ENCODE assay signal across 11 cellular contexts in the genomic region with DNA sequence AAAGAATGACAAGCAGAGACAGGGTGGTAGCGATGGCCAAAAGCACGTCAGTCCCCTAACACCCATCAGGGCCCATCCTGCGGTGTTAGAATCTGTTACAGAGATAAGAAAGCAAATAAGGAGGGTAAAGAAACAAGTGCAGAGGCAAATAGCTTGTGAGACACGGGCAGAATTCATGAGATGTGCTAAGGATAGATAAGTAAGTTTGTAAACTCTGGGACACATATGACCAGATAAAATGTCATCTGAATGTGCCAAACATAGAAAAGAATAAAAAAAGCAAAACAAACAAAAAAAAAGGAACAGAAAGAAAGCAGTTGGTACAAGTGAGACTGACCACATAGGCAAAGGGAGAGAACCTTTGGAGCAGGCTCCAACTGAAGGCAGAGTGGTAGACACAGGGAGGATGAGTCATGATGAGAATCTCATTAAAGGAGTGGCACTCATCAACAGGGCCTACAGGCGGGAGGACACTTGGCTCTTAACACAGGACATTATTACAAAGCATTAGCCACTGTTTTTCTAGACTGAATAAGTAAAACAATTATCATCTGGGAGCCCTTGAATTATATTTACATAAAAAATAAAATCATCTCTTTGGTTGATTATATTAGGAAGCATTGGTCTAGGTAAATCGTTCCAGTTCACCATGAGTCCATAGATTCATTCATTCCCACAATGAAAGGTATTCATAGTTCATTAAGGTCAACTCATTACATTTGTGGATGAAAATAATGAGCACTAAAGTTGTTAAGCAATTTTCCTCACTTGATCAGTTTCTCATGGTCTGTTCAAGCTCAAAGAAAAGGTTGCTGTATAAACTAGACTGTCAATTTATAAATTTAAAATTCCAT. TPM values are rescaled to one million over a fixed set of nuclear protein-coding genes. Genes with fewer than 3 reads are reported as not detected.
DNase-seq lines count a peak whose midpoint lies in the region; ATAC-seq, FAIRE-seq and TF ChIP-seq lines count a peak whose summit lies in the region.
"Had no signal": no experiment of that assay in that cellular context is flagged by ENCODE, and none has a peak within 500 bp of the region (broad histone marks: within the 10 kb centered on the region; RNA-seq: fewer than 3 reads in every experiment).

No MANE protein-coding gene starts in this region.

- TF ChIP-seq CTCF in bronchial epithelial cell (IDR thresholded peaks at IDR 0.05; ENCODE audit: insufficient read depth, low read length, severe bottlenecking) (no peak), colonic mucosa (IDR thresholded peaks at IDR 0.05) (no peak), WERI-Rb-1 (IDR thresholded peaks at IDR 0.05; ENCODE audit: low read depth, low read length) (no peak)

- intact Hi-C loops in colonic mucosa (cut with DNase I), result no loop called here

- H3K4me3 ChIP-seq in bronchial epithelial cell (ENCODE audit: low read depth, low read length) (no peak overlapping the region), colonic mucosa (no peak overlapping the region), HAP-1 (no peak overlapping the region), WERI-Rb-1 (ENCODE audit: low read depth, low read length) (no peak overlapping the region), Karpas-422 (ENCODE audit: low read length) (no peak overlapping the region)

- H3K4me2 ChIP-seq in Karpas-422 (ENCODE audit: low read depth, low read length, poor library complexity, severe bottlenecking), result no peak overlapping the region

- peak; percentile 49 for DNase-seq in bronchial epithelial cell (ENCODE audit: low read depth)
- DNase-seq in colonic mucosa, result no peak
- no peak for DNase-seq in HAP-1 (ENCODE audit: low spot score in 2 of 2)
- no peak for DNase-seq in WERI-Rb-1
- no peak for DNase-seq in Karpas-422
- DNase-seq: Calu3, foreskin melanocyte had no signal

- in situ Hi-C loops in HAP-1 (cut with MboI; ENCODE audit: low sequenced_read_pairs), result no loop called here

- FAIRE-seq in bronchial epithelial cell (lab: Jason Lieb, UNC), result no peak

- no peaks in the 10 kb centered on the region for H3K36me3 ChIP-seq in bronchial epithelial cell (ENCODE audit: control insufficient read depth, insufficient read depth, low read length)
- no peaks in the 10 kb centered on the region for H3K36me3 ChIP-seq in colonic mucosa
- H3K36me3 ChIP-seq in HAP-1 (replicated peaks), result no peaks in the 10 kb centered on the region
- no peaks in the 10 kb centered on the region for H3K36me3 ChIP-seq in WERI-Rb-1
- H3K36me3 ChIP-seq in Karpas-422 (ENCODE audit: insufficient read depth, low read length), result no peaks in the 10 kb centered on the region

- H3K27me3 ChIP-seq in bronchial epithelial cell (ENCODE audit: control insufficient read depth, insufficient read depth, low read length), result no peaks in the 10 kb centered on the region
- H3K27me3 ChIP-seq in colonic mucosa, result no peaks in the 10 kb centered on the region
- no peaks in the 10 kb centered on the region for H3K27me3 ChIP-seq in HAP-1 (ENCODE audit: low read depth)
- no peaks in the 10 kb centered on the region for H3K27me3 ChIP-seq in WERI-Rb-1 (ENCODE audit: insufficient read depth, low read depth, severe bottlenecking)
- no peaks in the 10 kb centered on the region for H3K27me3 ChIP-seq in Karpas-422 (ENCODE audit: low read length)

- H3K4me1 ChIP-seq in colonic mucosa (no peaks in the 10 kb centered on the region), HAP-1 (no peaks in the 10 kb centered on the region), Karpas-422 (ENCODE audit: low read length) (no peaks in the 10 kb centered on the region)

- no peak overlapping the region for H3K9ac ChIP-seq in colonic mucosa (ENCODE audit: low read depth in 2 of 2, low read length in 2 of 2)
- no peak overlapping the region for H3K9ac ChIP-seq in Karpas-422 (ENCODE audit: low read length)

- ATAC-seq in GM18520 (IDR thresholded peaks at IDR 0.05; ENCODE audit: unreplicated experiment) (peak; percentile 81), GM21786 (IDR thresholded peaks at IDR 0.05; ENCODE audit: unreplicated experiment) (peak; percentile 95), HG03457 (IDR thresholded peaks at IDR 0.05; ENCODE audit: unreplicated experiment) (peak; percentile 79)

- H3K27ac ChIP-seq in colonic mucosa (no peak overlapping the region), WERI-Rb-1 (no peak overlapping the region), Karpas-422 (ENCODE audit: low read length) (no peak overlapping the region)

- no peak overlapping the region for H2AFZ ChIP-seq in Karpas-422 (ENCODE audit: low read length)

- H4K20me1 ChIP-seq in Karpas-422 (ENCODE audit: insufficient read depth, low read depth, low read length), result no peaks in the 10 kb centered on the region

- H3K9me2 ChIP-seq in Karpas-422 (replicated peaks; ENCODE audit: insufficient read depth, low read length), result no peaks in the 10 kb centered on the region

- no peaks in the 10 kb centered on the region for H3K9me3 ChIP-seq in colonic mucosa
- H3K9me3 ChIP-seq in HAP-1, result no peaks in the 10 kb centered on the region
- peaks cover under 1% of the 10 kb centered on the region for H3K9me3 ChIP-seq in WERI-Rb-1 (ENCODE audit: severe bottlenecking)
- no peaks in the 10 kb centered on the region for H3K9me3 ChIP-seq in Karpas-422 (ENCODE audit: low read length)

- no peaks in the 10 kb centered on the region for H3K79me2 ChIP-seq in Karpas-422 (ENCODE audit: low read length)

RNA-seq across cellular contexts. Expression of gene EPHB6, which starts 21.5 kb away (rescaled TPM):
- total RNA-seq in bronchial epithelial cell, result under 0.01 and 0.77 TPM in 2 replicates
- 1 to 10 TPM; 1.5 to 2.3 TPM for total RNA-seq in colonic mucosa
- total RNA-seq in Karpas-422 (2014; rRNA removed; shearing (Covaris generic); ENCODE audit: low replicate concordance), result not detected in 2 replicates

RNA-seq across cellular contexts. Expression of gene TRPV6, which starts 52.1 kb away (rescaled TPM):
- total RNA-seq in bronchial epithelial cell, result under 0.01 and 0.26 TPM in 2 replicates
- total RNA-seq in colonic mucosa, result under 1 TPM; 0.05 to 0.61 TPM
- 0.07 TPM in 1 of 2 replicates, not detected in the other for total RNA-seq in Karpas-422 (2014; rRNA removed; shearing (Covaris generic); ENCODE audit: low replicate concordance)
- total RNA-seq: H4 had no signal
